Comparison of ENCODE assay signal across 1 cellular context in the genomic region with DNA sequence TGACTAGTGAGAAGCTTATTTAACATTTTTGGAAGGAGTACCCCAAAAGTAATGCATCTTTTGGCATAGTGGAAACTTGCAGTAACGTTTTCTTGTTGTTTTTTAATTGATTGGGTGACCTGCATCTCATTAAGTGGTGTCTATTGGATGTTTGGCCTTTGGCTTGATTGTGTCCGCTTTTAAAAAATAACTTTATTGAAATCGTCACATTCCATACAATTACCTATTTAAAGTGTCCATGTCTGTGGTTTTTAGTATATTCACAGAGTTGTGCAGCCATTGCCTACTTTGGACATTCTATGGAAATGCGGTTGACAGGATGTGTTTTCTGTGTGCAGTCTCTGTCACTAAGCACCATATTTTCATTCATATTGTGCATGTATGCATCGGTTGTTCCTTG.
TF ChIP-seq lines count a peak whose summit lies in the region.

No MANE protein-coding gene starts in this region.

TF ChIP-seq in K562, 482 proteins besides CTCF, POLR2A, EP300 and RAD21:
- TF ChIP-seq ZNF551 (CRISPR knock-in tag; IDR thresholded peaks at IDR 0.05): no peak
- TF ChIP-seq, protein P1, sequence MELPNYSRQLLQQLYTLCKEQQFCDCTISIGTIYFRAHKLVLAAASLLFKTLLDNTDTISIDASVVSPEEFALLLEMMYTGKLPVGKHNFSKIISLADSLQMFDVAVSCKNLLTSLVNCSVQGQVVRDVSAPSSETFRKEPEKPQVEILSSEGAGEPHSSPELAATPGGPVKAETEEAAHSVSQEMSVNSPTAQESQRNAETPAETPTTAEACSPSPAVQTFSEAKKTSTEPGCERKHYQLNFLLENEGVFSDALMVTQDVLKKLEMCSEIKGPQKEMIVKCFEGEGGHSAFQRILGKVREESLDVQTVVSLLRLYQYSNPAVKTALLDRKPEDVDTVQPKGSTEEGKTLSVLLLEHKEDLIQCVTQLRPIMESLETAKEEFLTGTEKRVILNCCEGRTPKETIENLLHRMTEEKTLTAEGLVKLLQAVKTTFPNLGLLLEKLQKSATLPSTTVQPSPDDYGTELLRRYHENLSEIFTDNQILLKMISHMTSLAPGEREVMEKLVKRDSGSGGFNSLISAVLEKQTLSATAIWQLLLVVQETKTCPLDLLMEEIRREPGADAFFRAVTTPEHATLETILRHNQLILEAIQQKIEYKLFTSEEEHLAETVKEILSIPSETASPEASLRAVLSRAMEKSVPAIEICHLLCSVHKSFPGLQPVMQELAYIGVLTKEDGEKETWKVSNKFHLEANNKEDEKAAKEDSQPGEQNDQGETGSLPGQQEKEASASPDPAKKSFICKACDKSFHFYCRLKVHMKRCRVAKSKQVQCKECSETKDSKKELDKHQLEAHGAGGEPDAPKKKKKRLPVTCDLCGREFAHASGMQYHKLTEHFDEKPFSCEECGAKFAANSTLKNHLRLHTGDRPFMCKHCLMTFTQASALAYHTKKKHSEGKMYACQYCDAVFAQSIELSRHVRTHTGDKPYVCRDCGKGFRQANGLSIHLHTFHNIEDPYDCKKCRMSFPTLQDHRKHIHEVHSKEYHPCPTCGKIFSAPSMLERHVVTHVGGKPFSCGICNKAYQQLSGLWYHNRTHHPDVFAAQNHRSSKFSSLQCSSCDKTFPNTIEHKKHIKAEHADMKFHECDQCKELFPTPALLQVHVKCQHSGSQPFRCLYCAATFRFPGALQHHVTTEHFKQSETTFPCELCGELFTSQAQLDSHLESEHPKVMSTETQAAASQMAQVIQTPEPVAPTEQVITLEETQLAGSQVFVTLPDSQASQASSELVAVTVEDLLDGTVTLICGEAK (IDR thresholded peaks at IDR 0.05): peak; percentile 56
- TF ChIP-seq, protein P1 (CRISPR knock-in tag; IDR thresholded peaks at IDR 0.05): no peak
